ENCODE assay signal across 20 cellular contexts in genomic region chr14:89544636-89545301, GRCh38.
DNase-seq lines count a peak whose midpoint lies in the region; ATAC-seq and TF ChIP-seq lines count a peak whose summit lies in the region.
"Had no signal": no experiment of that assay in that cellular context is flagged by ENCODE, and none has a peak within 500 bp of the region (broad histone marks: within the 10 kb centered on the region; RNA-seq: fewer than 3 reads in every experiment).

No MANE protein-coding gene starts in this region.

- no peak overlapping the region for H3K27ac ChIP-seq in RWPE1
- H3K27ac ChIP-seq: C4-2B, SJSA1, thoracic aorta had no signal

- H3K27ac Mint-ChIP-seq in natural killer cell treated with Interleukin-12 subunit alpha and Interleukin-12 subunit beta and Interleukin-15 and Interleukin-18, amount 100 ng/mL, for 72 hours = no peak overlapping the region
- H3K27ac Mint-ChIP-seq: activated B cell treated with CpG ODN at 0.5 μM for 24 hours; stimulated activated memory B cell treated with anti-CD40 and anti-IgM and Interleukin-4, amounts not matched to agents 10 μg/mL and 1 μg/mL and 100 μg/mL, for 72 hours; T-helper 2 cell treated with Interferon-gamma antibody and Interleukin-4, amounts not matched to agents 5 μg/mL and 100 μg/mL, for 36 hours had no signal

- no peak overlapping the region for H3K4me3 ChIP-seq in fibroblast of pulmonary artery (replicated peaks; ENCODE audit: low read depth, low read length)
- H3K4me3 ChIP-seq: SJSA1, thoracic aorta had no signal

- TF ChIP-seq CTCF in RWPE1 (conservative IDR thresholded peaks at IDR 0.05; ENCODE audit: low read depth) (no peak), fibroblast of pulmonary artery (IDR thresholded peaks at IDR 0.05; ENCODE audit: low read length, missing control alignments) (no peak)

- DNase-seq in SIG-M5 treated with dmso at 0.1 percent for 504 hours (lab: John Stamatoyannopoulos, UW; ENCODE audit: unreplicated experiment) (peak; percentile 10), SIG-M5 (lab: John Stamatoyannopoulos, UW) (no peak), RWPE1 (ENCODE audit: low spot score) (peak; percentile 65), fibroblast of pulmonary artery (ENCODE audit: low read depth) (peak; percentile 28), GOT3 (lab: John Stamatoyannopoulos, UW) (no peak)
- DNase-seq in natural killer cell treated with Interleukin-12 subunit alpha and Interleukin-12 subunit beta and Interleukin-15 and Interleukin-18, amount 100 ng/mL, for 72 hours (ENCODE audit: low spot score) = no peak
- no peak for DNase-seq in activated CD4-positive, CD25-positive, alpha-beta regulatory T cell (lab: John Stamatoyannopoulos, UW)
- DNase-seq: activated B cell treated with CpG ODN at 0.5 μM for 24 hours; cerebellar nuclear complex; effector memory CD4-positive, alpha-beta T cell; left cardiac atrium; MM.1S; NCI-H2029 treated with DMSO at 0.1 percent for 48 hours; NCI-H524 had no signal

- no peaks in the 10 kb centered on the region for H3K36me3 Mint-ChIP-seq in natural killer cell treated with Interleukin-12 subunit alpha and Interleukin-12 subunit beta and Interleukin-15 and Interleukin-18, amount 100 ng/mL, for 72 hours

- H3K4me1 Mint-ChIP-seq in natural killer cell treated with Interleukin-12 subunit alpha and Interleukin-12 subunit beta and Interleukin-15 and Interleukin-18, amount 100 ng/mL, for 72 hours (ENCODE audit: low read depth in 2 of 2) = peaks cover 40 to 44% of the 10 kb centered on the region in 2 donors

- no peak overlapping the region for H3K4me3 Mint-ChIP-seq in natural killer cell treated with Interleukin-12 subunit alpha and Interleukin-12 subunit beta and Interleukin-15 and Interleukin-18, amount 100 ng/mL, for 72 hours
- H3K4me3 Mint-ChIP-seq: activated B cell treated with CpG ODN at 0.5 μM for 24 hours; stimulated activated memory B cell treated with anti-CD40 and anti-IgM and Interleukin-4, amounts not matched to agents 10 μg/mL and 1 μg/mL and 100 μg/mL, for 72 hours; T-helper 2 cell treated with Interferon-gamma antibody and Interleukin-4, amounts not matched to agents 5 μg/mL and 100 μg/mL, for 36 hours had no signal

- CTCF ChIA-PET in RWPE1 (lab: Yijun Ruan, JAX) = no interaction called here

- ATAC-seq in natural killer cell treated with Interleukin-12 subunit alpha and Interleukin-12 subunit beta and Interleukin-15 and Interleukin-18, amount 100 ng/mL, for 72 hours = peak; percentile 49 to 68
- no peak for ATAC-seq in HG02970 (IDR thresholded peaks at IDR 0.05; ENCODE audit: low FRiP score, unreplicated experiment)
- ATAC-seq: left cardiac atrium; stimulated activated memory B cell treated with anti-CD40 and anti-IgM and Interleukin-4, amounts not matched to agents 10 μg/mL and 1 μg/mL and 100 μg/mL, for 72 hours had no signal

- H3K27me3 Mint-ChIP-seq in natural killer cell treated with Interleukin-12 subunit alpha and Interleukin-12 subunit beta and Interleukin-15 and Interleukin-18, amount 100 ng/mL, for 72 hours = no peaks in the 10 kb centered on the region
- H3K27me3 Mint-ChIP-seq: activated B cell treated with CpG ODN at 0.5 μM for 24 hours; stimulated activated memory B cell treated with anti-CD40 and anti-IgM and Interleukin-4, amounts not matched to agents 10 μg/mL and 1 μg/mL and 100 μg/mL, for 72 hours had no signal

- no peaks in the 10 kb centered on the region for H3K9me3 Mint-ChIP-seq in natural killer cell treated with Interleukin-12 subunit alpha and Interleukin-12 subunit beta and Interleukin-15 and Interleukin-18, amount 100 ng/mL, for 72 hours
- H3K9me3 Mint-ChIP-seq: activated B cell treated with CpG ODN at 0.5 μM for 24 hours; stimulated activated memory B cell treated with anti-CD40 and anti-IgM and Interleukin-4, amounts not matched to agents 10 μg/mL and 1 μg/mL and 100 μg/mL, for 72 hours; T-helper 2 cell treated with Interferon-gamma antibody and Interleukin-4, amounts not matched to agents 5 μg/mL and 100 μg/mL, for 36 hours had no signal

- POLR2A ChIA-PET in RWPE1 (lab: Yijun Ruan, JAX; ENCODE audit: low non-redundant PET) = no interaction called here

Comparison
In these comparisons a context has a peak if more than half of its experiments do, and no peak if none do; other contexts are left out.
1. DNase-seq: peak in SIG-M5 treated with dmso at 0.1 percent for 504 hours (single experiment), RWPE1 (single experiment) and fibroblast of pulmonary artery (single experiment); none in SIG-M5 (single experiment), natural killer cell treated with Interleukin-12 subunit alpha and Interleukin-12 subunit beta and Interleukin-15 and Interleukin-18, amount 100 ng/mL, for 72 hours (single experiment), GOT3 (single experiment) and activated CD4-positive, CD25-positive, alpha-beta regulatory T cell (0 of 4).